25 cellular contexts compared by ENCODE assay signal in the genomic region with DNA sequence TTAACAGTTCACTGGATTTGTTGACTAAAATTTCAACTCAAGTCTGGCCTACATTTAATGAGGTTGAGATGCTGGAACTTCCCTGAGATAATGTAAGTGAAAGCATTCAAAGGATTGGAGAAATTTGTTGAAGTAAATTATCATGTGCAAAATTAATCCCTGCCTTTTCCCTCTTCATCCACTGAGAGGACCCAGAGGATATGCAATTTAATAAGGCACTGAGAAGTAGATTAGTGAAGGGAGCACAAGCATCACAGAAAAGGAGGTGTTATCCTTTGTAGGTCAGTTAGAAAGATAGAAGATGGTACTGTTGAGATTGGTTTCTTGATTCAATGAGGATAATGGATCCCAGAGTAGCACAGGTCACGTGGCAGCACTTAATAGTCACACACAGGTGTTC.
"Had no signal": no experiment of that assay in that cellular context is flagged by ENCODE, and none has a peak within 500 bp of the region (broad histone marks: within the 10 kb centered on the region; RNA-seq: fewer than 3 reads in every experiment).

No MANE protein-coding gene starts in this region.

- H3K36me3 ChIP-seq: left lung, right lobe of liver, transverse colon had no signal

- FAIRE-seq: frontal cortex, islet of Langerhans had no signal

- H3K4me1 ChIP-seq: left lung, right lobe of liver, testis had no signal

- H3K27ac ChIP-seq: coronary artery, dorsolateral prefrontal cortex, left lung, right lobe of liver, skin epidermis, testis had no signal

- H3K4me3 ChIP-seq: coronary artery, dorsolateral prefrontal cortex, left lung, lung, mucosa of descending colon, right lobe of liver, skin epidermis, testis, transverse colon had no signal

- H3K9me3 ChIP-seq: left lung, mucosa of descending colon, right lobe of liver, testis, transverse colon had no signal

- H3K27me3 ChIP-seq: left lung, right lobe of liver, testis, transverse colon had no signal

- ATAC-seq: activated CD8-positive, alpha-beta T cell treated with anti-CD3 and anti-CD28 coated beads for 36 hours; activated naive CD4-positive, alpha-beta T cell treated with anti-CD3 and anti-CD28 coated beads, Interleukin-2, amount 50 U/mL, for 72 hours; activated T-cell treated with anti-CD3 and anti-CD28 coated beads, Interleukin-2, amount 50 U/mL, for 4 hours; activated T-helper 17 cell treated with anti-CD3 and anti-CD28 coated beads, Interleukin-2, amount 50 U/mL, for 72 hours; left lung; mucosa of descending colon; natural killer cell treated with Interleukin-12 subunit alpha and Interleukin-12 subunit beta and Interleukin-15 and Interleukin-18, amount 100 ng/mL, for 72 hours; stimulated activated naive CD8-positive, alpha-beta T cell treated with anti-CD3 and anti-CD28 coated beads, Interleukin-15, Interleukin-2, amounts not matched to agents 100 U/mL and 50 U/mL, for 24 hours had no signal

- DNase-seq: activated B cell treated with CpG ODN at 0.5 μM for 24 hours; activated CD4-positive, alpha-beta T cell treated with anti-CD3 and anti-CD28 coated beads, Interleukin-2, amount 50 U/mL, for 1 hour; activated CD8-positive, alpha-beta T cell treated with anti-CD3 and anti-CD28 coated beads for 36 hours; activated naive CD4-positive, alpha-beta T cell; activated T-cell treated with anti-CD3 and anti-CD28 coated beads, Interleukin-2, amount 50 U/mL, for 4 hours; dorsolateral prefrontal cortex; effector memory CD4-positive, alpha-beta T cell; glutamatergic neuron; left lung; mucosa of descending colon; posterior cingulate gyrus; right lobe of liver; stimulated activated CD4-positive, alpha-beta T cell treated with anti-CD3 and anti-CD28 coated beads, Interleukin-12 subunit alpha, Interleukin-12 subunit beta, amount 100 ng/mL, for 4 hours; stimulated activated CD4-positive, alpha-beta T cell treated with anti-CD3 and anti-CD28 coated beads, Interleukin-4, amount 100 ng/mL, for 1 hour; stimulated activated naive CD8-positive, alpha-beta T cell treated with anti-CD3 and anti-CD28 coated beads, Interleukin-15, Interleukin-2, amounts not matched to agents 100 U/mL and 50 U/mL, for 24 hours; testis; transverse colon had no signal
